In genomic region chr3:87855211-87855610, GRCh38 we compare ENCODE assay signal across 26 cellular contexts.
"Had no signal": no experiment of that assay in that cellular context is flagged by ENCODE, and none has a peak within 500 bp of the region (broad histone marks: within the 10 kb centered on the region; RNA-seq: fewer than 3 reads in every experiment).

No MANE protein-coding gene starts in this region.

- DNase-seq: cerebellar nuclear complex; cortex of kidney; effector CD4-positive, alpha-beta T cell; gastrocnemius medialis; head of caudate nucleus; left cardiac atrium; left lung; mesendoderm; midbrain; naive thymus-derived CD8-positive, alpha-beta T cell; nephron progenitor cell; occipital lobe; right lobe of liver; spleen; stimulated activated CD4-positive, alpha-beta T cell treated with anti-CD3 and anti-CD28 coated beads, Interleukin-4, amount 100 ng/mL, for 4 hours; stimulated activated naive CD8-positive, alpha-beta T cell treated with anti-CD3 and anti-CD28 coated beads, Interleukin-15, Interleukin-2, amounts not matched to agents 100 U/mL and 50 U/mL, for 24 hours; substantia nigra; testis; tibial artery had no signal

- H3K9ac ChIP-seq: parathyroid adenoma had no signal

- H3K9me3 Mint-ChIP-seq: nephron progenitor cell; stimulated activated memory B cell treated with anti-CD40 and anti-IgM and Interleukin-4, amounts not matched to agents 10 μg/mL and 1 μg/mL and 100 μg/mL, for 72 hours; type B pancreatic cell had no signal

- ATAC-seq: esophagus mucosa; gastrocnemius medialis; left cardiac atrium; left lung; naive thymus-derived CD8-positive, alpha-beta T cell; right lobe of liver; stimulated activated memory B cell treated with anti-CD40 and anti-IgM and Interleukin-4, amounts not matched to agents 10 μg/mL and 1 μg/mL and 100 μg/mL, for 72 hours; stimulated activated naive CD8-positive, alpha-beta T cell treated with anti-CD3 and anti-CD28 coated beads, Interleukin-15, Interleukin-2, amounts not matched to agents 100 U/mL and 50 U/mL, for 24 hours had no signal

- H3K36me3 Mint-ChIP-seq: naive thymus-derived CD8-positive, alpha-beta T cell; stimulated activated memory B cell treated with anti-CD40 and anti-IgM and Interleukin-4, amounts not matched to agents 10 μg/mL and 1 μg/mL and 100 μg/mL, for 72 hours; type B pancreatic cell had no signal

- H3K4me3 ChIP-seq: gastrocnemius medialis, hepatocyte, left lung, right lobe of liver, spleen, testis, tibial artery had no signal

- H3K4me3 Mint-ChIP-seq: naive thymus-derived CD8-positive, alpha-beta T cell; nephron progenitor cell; stimulated activated memory B cell treated with anti-CD40 and anti-IgM and Interleukin-4, amounts not matched to agents 10 μg/mL and 1 μg/mL and 100 μg/mL, for 72 hours; type B pancreatic cell had no signal

- H3K36me3 ChIP-seq: gastrocnemius medialis, left lung, right lobe of liver, spleen, tibial artery had no signal

- H3K27me3 Mint-ChIP-seq: progenitor cell of endocrine pancreas; stimulated activated memory B cell treated with anti-CD40 and anti-IgM and Interleukin-4, amounts not matched to agents 10 μg/mL and 1 μg/mL and 100 μg/mL, for 72 hours; type B pancreatic cell had no signal

- H3K4me1 Mint-ChIP-seq: nephron progenitor cell; stimulated activated memory B cell treated with anti-CD40 and anti-IgM and Interleukin-4, amounts not matched to agents 10 μg/mL and 1 μg/mL and 100 μg/mL, for 72 hours had no signal

- H3K4me1 ChIP-seq: gastrocnemius medialis, left lung, parathyroid adenoma, right lobe of liver, testis, tibial artery had no signal

- H3K9me3 ChIP-seq: gastrocnemius medialis, right lobe of liver, testis, tibial artery had no signal

- H3K27ac ChIP-seq: epithelial cell of prostate, gastrocnemius medialis, hepatocyte, left lung, parathyroid adenoma, right lobe of liver, spleen, testis, tibial artery had no signal

- H2AFZ ChIP-seq: hepatocyte, parathyroid adenoma had no signal

- H3K79me2 ChIP-seq: hepatocyte, parathyroid adenoma had no signal

- H3K27ac Mint-ChIP-seq: naive thymus-derived CD8-positive, alpha-beta T cell; nephron progenitor cell; progenitor cell of endocrine pancreas; stimulated activated memory B cell treated with anti-CD40 and anti-IgM and Interleukin-4, amounts not matched to agents 10 μg/mL and 1 μg/mL and 100 μg/mL, for 72 hours; type B pancreatic cell had no signal

- H3K4me2 ChIP-seq: hepatocyte had no signal

- H3K27me3 ChIP-seq: gastrocnemius medialis, hepatocyte, left lung, right lobe of liver, spleen, testis, tibial artery had no signal
